Comparison of ENCODE assay signal across 2 cellular contexts in the genomic region with DNA sequence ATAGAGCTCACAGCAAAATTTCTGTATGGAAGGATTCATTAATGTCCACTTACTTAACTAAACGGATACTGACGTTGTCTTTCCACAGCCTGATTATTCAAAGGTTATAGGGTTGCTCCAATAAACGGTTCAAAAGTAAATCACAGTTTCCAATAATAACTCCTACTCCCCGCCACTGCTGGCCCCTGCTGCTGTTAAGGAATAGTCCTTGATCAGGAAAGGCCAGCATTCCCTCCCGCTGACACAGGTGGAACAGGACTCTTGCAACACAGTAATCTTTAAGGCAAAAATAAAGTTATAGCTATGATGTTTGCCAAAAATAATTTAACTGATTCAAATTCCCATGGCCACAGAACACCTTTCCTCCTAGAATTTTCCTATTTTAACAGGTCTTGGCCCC.
TF ChIP-seq lines count a peak whose summit lies in the region.

No MANE protein-coding gene starts in this region.

TF ChIP-seq in SK-N-SH treated with all-trans-retinoic acid at 6 μM for 48 hours, 23 proteins besides CTCF, POLR2A, EP300 and RAD21 (continued from another document):
- TF ChIP-seq, protein P1, sequence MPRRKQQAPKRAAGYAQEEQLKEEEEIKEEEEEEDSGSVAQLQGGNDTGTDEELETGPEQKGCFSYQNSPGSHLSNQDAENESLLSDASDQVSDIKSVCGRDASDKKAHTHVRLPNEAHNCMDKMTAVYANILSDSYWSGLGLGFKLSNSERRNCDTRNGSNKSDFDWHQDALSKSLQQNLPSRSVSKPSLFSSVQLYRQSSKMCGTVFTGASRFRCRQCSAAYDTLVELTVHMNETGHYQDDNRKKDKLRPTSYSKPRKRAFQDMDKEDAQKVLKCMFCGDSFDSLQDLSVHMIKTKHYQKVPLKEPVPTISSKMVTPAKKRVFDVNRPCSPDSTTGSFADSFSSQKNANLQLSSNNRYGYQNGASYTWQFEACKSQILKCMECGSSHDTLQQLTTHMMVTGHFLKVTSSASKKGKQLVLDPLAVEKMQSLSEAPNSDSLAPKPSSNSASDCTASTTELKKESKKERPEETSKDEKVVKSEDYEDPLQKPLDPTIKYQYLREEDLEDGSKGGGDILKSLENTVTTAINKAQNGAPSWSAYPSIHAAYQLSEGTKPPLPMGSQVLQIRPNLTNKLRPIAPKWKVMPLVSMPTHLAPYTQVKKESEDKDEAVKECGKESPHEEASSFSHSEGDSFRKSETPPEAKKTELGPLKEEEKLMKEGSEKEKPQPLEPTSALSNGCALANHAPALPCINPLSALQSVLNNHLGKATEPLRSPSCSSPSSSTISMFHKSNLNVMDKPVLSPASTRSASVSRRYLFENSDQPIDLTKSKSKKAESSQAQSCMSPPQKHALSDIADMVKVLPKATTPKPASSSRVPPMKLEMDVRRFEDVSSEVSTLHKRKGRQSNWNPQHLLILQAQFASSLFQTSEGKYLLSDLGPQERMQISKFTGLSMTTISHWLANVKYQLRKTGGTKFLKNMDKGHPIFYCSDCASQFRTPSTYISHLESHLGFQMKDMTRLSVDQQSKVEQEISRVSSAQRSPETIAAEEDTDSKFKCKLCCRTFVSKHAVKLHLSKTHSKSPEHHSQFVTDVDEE (CRISPR knock-in tag; IDR thresholded peaks at IDR 0.05) = no peak
- TF ChIP-seq, protein P2, sequence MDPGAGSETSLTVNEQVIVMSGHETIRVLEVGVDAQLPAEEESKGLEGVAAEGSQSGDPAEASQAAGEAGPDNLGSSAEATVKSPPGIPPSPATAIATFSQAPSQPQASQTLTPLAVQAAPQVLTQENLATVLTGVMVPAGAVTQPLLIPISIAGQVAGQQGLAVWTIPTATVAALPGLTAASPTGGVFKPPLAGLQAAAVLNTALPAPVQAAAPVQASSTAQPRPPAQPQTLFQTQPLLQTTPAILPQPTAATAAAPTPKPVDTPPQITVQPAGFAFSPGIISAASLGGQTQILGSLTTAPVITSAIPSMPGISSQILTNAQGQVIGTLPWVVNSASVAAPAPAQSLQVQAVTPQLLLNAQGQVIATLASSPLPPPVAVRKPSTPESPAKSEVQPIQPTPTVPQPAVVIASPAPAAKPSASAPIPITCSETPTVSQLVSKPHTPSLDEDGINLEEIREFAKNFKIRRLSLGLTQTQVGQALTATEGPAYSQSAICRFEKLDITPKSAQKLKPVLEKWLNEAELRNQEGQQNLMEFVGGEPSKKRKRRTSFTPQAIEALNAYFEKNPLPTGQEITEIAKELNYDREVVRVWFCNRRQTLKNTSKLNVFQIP (CRISPR knock-in tag; IDR thresholded peaks at IDR 0.05; ENCODE audit: borderline replicate concordance, low read depth) = no peak
- TF ChIP-seq, protein P3, sequence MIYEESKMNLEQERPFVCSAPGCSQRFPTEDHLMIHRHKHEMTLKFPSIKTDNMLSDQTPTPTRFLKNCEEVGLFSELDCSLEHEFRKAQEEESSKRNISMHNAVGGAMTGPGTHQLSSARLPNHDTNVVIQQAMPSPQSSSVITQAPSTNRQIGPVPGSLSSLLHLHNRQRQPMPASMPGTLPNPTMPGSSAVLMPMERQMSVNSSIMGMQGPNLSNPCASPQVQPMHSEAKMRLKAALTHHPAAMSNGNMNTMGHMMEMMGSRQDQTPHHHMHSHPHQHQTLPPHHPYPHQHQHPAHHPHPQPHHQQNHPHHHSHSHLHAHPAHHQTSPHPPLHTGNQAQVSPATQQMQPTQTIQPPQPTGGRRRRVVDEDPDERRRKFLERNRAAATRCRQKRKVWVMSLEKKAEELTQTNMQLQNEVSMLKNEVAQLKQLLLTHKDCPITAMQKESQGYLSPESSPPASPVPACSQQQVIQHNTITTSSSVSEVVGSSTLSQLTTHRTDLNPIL (CRISPR knock-in tag; IDR thresholded peaks at IDR 0.05; ENCODE audit: low read depth) = no peak
- TF ChIP-seq OSR1 (CRISPR knock-in tag; IDR thresholded peaks at IDR 0.05) = no peak
- TF ChIP-seq, protein P4, sequence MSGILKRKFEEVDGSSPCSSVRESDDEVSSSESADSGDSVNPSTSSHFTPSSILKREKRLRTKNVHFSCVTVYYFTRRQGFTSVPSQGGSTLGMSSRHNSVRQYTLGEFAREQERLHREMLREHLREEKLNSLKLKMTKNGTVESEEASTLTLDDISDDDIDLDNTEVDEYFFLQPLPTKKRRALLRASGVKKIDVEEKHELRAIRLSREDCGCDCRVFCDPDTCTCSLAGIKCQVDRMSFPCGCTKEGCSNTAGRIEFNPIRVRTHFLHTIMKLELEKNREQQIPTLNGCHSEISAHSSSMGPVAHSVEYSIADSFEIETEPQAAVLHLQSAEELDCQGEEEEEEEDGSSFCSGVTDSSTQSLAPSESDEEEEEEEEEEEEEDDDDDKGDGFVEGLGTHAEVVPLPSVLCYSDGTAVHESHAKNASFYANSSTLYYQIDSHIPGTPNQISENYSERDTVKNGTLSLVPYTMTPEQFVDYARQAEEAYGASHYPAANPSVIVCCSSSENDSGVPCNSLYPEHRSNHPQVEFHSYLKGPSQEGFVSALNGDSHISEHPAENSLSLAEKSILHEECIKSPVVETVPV (CRISPR knock-in tag; IDR thresholded peaks at IDR 0.05) = no peak
- TF ChIP-seq TCF4 (CRISPR knock-in tag; IDR thresholded peaks at IDR 0.05; ENCODE audit: borderline replicate concordance) = no peak
TF ChIP-seq in SK-N-SH treated with all-trans-retinoic acid at 6 μM for 48 hours: peak in this region for 0.

TF ChIP-seq in SK-N-SH, 30 proteins besides CTCF, POLR2A, EP300 and RAD21 (continued from another document):
- TF ChIP-seq NFIC (IDR thresholded peaks at IDR 0.05; ENCODE audit: borderline replicate concordance) (no peak), GABPA (IDR thresholded peaks at IDR 0.05; ENCODE audit: low read depth) (no peak), POLR2AphosphoS5 (IDR thresholded peaks at IDR 0.05; ENCODE audit: low read depth, low read length) (no peak), RCOR1 (IDR thresholded peaks at IDR 0.05; ENCODE audit: low read length) (no peak), NRF1 (IDR thresholded peaks at IDR 0.05; ENCODE audit: low read depth, low read length) (no peak), SIN3A (IDR thresholded peaks at IDR 0.05; ENCODE audit: borderline replicate concordance, low read depth, low read length) (no peak), FOXM1 (IDR thresholded peaks at IDR 0.05; ENCODE audit: low read depth) (no peak)
- TF ChIP-seq, protein P5, sequence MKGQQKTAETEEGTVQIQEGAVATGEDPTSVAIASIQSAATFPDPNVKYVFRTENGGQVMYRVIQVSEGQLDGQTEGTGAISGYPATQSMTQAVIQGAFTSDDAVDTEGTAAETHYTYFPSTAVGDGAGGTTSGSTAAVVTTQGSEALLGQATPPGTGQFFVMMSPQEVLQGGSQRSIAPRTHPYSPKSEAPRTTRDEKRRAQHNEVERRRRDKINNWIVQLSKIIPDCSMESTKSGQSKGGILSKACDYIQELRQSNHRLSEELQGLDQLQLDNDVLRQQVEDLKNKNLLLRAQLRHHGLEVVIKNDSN (IDR thresholded peaks at IDR 0.05; ENCODE audit: borderline replicate concordance, low read depth) = no peak
- TF ChIP-seq, protein P6, sequence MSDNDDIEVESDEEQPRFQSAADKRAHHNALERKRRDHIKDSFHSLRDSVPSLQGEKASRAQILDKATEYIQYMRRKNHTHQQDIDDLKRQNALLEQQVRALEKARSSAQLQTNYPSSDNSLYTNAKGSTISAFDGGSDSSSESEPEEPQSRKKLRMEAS (IDR thresholded peaks at IDR 0.05; ENCODE audit: low read depth) = no peak
